In genomic region chr14:23286904-23287479, GRCh38 we compare ENCODE assay signal across 9 cellular contexts. TPM values are rescaled to one million over a fixed set of nuclear protein-coding genes. Genes with fewer than 3 reads are reported as not detected.
DNase-seq lines count a peak whose midpoint lies in the region; ATAC-seq and TF ChIP-seq lines count a peak whose summit lies in the region.
"Had no signal": no experiment of that assay in that cellular context is flagged by ENCODE, and none has a peak within 500 bp of the region (broad histone marks: within the 10 kb centered on the region; RNA-seq: fewer than 3 reads in every experiment).

No MANE protein-coding gene starts in this region.

- H3K4me3 Mint-ChIP-seq in MCF 10A (ENCODE audit: unreplicated experiment) (peak overlapping the region; percentile 97), mesothelial cell of epicardium (peak overlapping the region; percentile 96)

- H3K27ac ChIP-seq in right atrium auricular region: peak overlapping the region; percentile 96 to 99

- H3K4me1 Mint-ChIP-seq in MCF 10A (ENCODE audit: insufficient read depth, unreplicated experiment) (peaks cover 8% of the 10 kb centered on the region), mesothelial cell of epicardium (peaks cover 22% of the 10 kb centered on the region)

- H3K36me3 ChIP-seq in right atrium auricular region (no peaks in the 10 kb centered on the region), mucosa of descending colon (ENCODE audit: low read depth) (no peaks in the 10 kb centered on the region)

- POLR2A ChIA-PET in MCF 10A (lab: Yijun Ruan, JAX): interaction anchor here (0.6 to 4.5 kb wide), 17 partner anchors 8 to 268 kb away, joined by 3 to 60 read pairs (median 4); partner anchors contain the start of genes ACIN1, BCL2L2, C14orf119 and PABPN1

- BruUV-seq in MCF 10A (replicated peaks; lab: Mats Ljungman, UMichigan): no TSS peak

- peak overlapping the region; percentile 75 for H3K27ac Mint-ChIP-seq in MCF 10A (ENCODE audit: low read depth, unreplicated experiment)
- peak overlapping the region; percentile 99 for H3K27ac Mint-ChIP-seq in mesothelial cell of epicardium

- intact Hi-C loops in Right ventricle myocardium superior (cut with DNase I) (no loop called here), MCF 10A (cut with micrococcal nuclease) (loop anchor here (5.0 kb wide), 1 partner anchor 100 kb away; no protein-coding TSS in a partner anchor), mucosa of descending colon (cut with DNase I, micrococcal nuclease) (loop anchor here in 1 of 2 donors (10.0 kb wide), 1 partner anchor 192 kb away; the partner anchor contains the start of genes ACIN1 and C14orf119)

- H3K27me3 Mint-ChIP-seq in MCF 10A (ENCODE audit: insufficient read depth, unreplicated experiment): no peaks in the 10 kb centered on the region
- peaks cover 7% of the 10 kb centered on the region for H3K27me3 Mint-ChIP-seq in mesothelial cell of epicardium (ENCODE audit: low read depth)

- no peak for TF ChIP-seq CTCF in right atrium auricular region (IDR thresholded peaks at IDR 0.05)
- no peak for TF ChIP-seq CTCF in MCF 10A (IDR thresholded peaks at IDR 0.05; ENCODE audit: unreplicated experiment)
- TF ChIP-seq CTCF in mesothelial cell of epicardium (IDR thresholded peaks at IDR 0.05; ENCODE audit: unreplicated experiment): no peak
- TF ChIP-seq CTCF in mucosa of descending colon (IDR thresholded peaks at IDR 0.05): no peak

- DNase-seq in right atrium auricular region (ENCODE audit: low spot score) (no peak), Right ventricle myocardium superior (no peak), MCF 10A (ENCODE audit: unreplicated experiment) (no peak), mesothelial cell of epicardium (ENCODE audit: low spot score in 2 of 2, unreplicated experiment in 2 of 2) (no peak), DMS53 (lab: John Stamatoyannopoulos, UW) (no peak), mucosa of descending colon (no peak), 8988T (no peak)

- H3K4me3 ChIP-seq in right atrium auricular region (peak overlapping the region; percentile 51 to 98), mucosa of descending colon (no peak overlapping the region)

- no peaks in the 10 kb centered on the region for H3K27me3 ChIP-seq in right atrium auricular region

- no peaks in the 10 kb centered on the region for H3K36me3 Mint-ChIP-seq in MCF 10A (ENCODE audit: insufficient read depth, unreplicated experiment)
- no peaks in the 10 kb centered on the region for H3K36me3 Mint-ChIP-seq in mesothelial cell of epicardium

- no peaks in the 10 kb centered on the region for H3K9me3 ChIP-seq in right atrium auricular region
- no peaks in the 10 kb centered on the region for H3K9me3 ChIP-seq in mucosa of descending colon

- CTCF ChIA-PET in MCF 10A (lab: Yijun Ruan, JAX): interaction anchor here (0.7 to 2.8 kb wide), 8 partner anchors 9 to 166 kb away, joined by 3 to 27 read pairs (median 5); no protein-coding TSS in a partner anchor

- ATAC-seq in Right ventricle myocardium superior (ENCODE audit: poor library complexity) (no peak), mucosa of descending colon (no peak), GM21447 (IDR thresholded peaks at IDR 0.05; ENCODE audit: unreplicated experiment) (no peak)

- no peaks in the 10 kb centered on the region for H3K9me3 Mint-ChIP-seq in MCF 10A (ENCODE audit: unreplicated experiment)
- H3K9me3 Mint-ChIP-seq in mesothelial cell of epicardium: no peaks in the 10 kb centered on the region

- peaks cover 0 to 28% of the 10 kb centered on the region in 2 donors for H3K4me1 ChIP-seq in right atrium auricular region
- H3K4me1 ChIP-seq in mucosa of descending colon (ENCODE audit: low read depth): peaks cover 11% of the 10 kb centered on the region

RNA-seq across cellular contexts. Expression of gene HOMEZ, which starts 1.1 kb away (rescaled TPM):
- total RNA-seq in right atrium auricular region (10 to 100 TPM in 1 of 2 donors, 1 to 10 TPM in 1; 8.5 to 10.1 TPM), Right ventricle myocardium superior (6.5 TPM), MCF 10A (2022) (6.6 and 9.3 TPM in 2 replicates), mesothelial cell of epicardium (11.9 to 14.4 TPM (median 13.7 TPM) in 3 replicates), mucosa of descending colon (10 to 100 TPM; 15.3 to 18.3 (median 17.3) TPM)

RNA-seq across cellular contexts. Expression of gene PPP1R3E, which starts 15.7 kb away (rescaled TPM):
- total RNA-seq in right atrium auricular region (1 to 10 TPM; 2.7 to 3.9 TPM), Right ventricle myocardium superior (6.7 TPM), MCF 10A (2022) (7.2 and 7.8 TPM in 2 replicates), mesothelial cell of epicardium (9.3 to 11.5 TPM (median 10.7 TPM) in 3 replicates), mucosa of descending colon (10 to 100 TPM; 16.2 to 17.3 (median 17.1) TPM)

RNA-seq across cellular contexts. Expression of gene BCL2L2, which starts 19.6 kb away (rescaled TPM):
- total RNA-seq in right atrium auricular region: 10 to 100 TPM; 26.8 to 36.3 TPM
- 37.3 TPM for total RNA-seq in Right ventricle myocardium superior
- total RNA-seq in MCF 10A (2022): 41.2 and 42.5 TPM in 2 replicates
- total RNA-seq in mesothelial cell of epicardium: 27.1 to 30.1 TPM (median 27.9 TPM) in 3 replicates
- total RNA-seq in mucosa of descending colon: 100 to 1,000 TPM in 1 of 3 donors, 10 to 100 TPM in 2; 40.6 to 116 (median 41.4) TPM

RNA-seq across cellular contexts. Expression of gene PABPN1, which starts 34.3 kb away (rescaled TPM):
- total RNA-seq in right atrium auricular region: 10 to 100 TPM; 26.0 to 36.1 TPM
- 67.7 TPM for total RNA-seq in Right ventricle myocardium superior
- total RNA-seq in MCF 10A (2022): 153 and 167 TPM in 2 replicates
- total RNA-seq in mesothelial cell of epicardium: 354 to 362 TPM (median 361 TPM) in 3 replicates
- 100 to 1,000 TPM; 157 to 185 (median 157) TPM for total RNA-seq in mucosa of descending colon

RNA-seq across cellular contexts. Expression of gene RNF212B, which starts 49.3 kb away (rescaled TPM):
- total RNA-seq in right atrium auricular region (not detected), Right ventricle myocardium superior (not detected), MCF 10A (2022) (not detected in 2 replicates), mesothelial cell of epicardium (not detected in 3 replicates), mucosa of descending colon (not detected)
- total RNA-seq: T-helper 1 cell treated with Interleukin-12 subunit alpha and Interleukin-12 subunit beta and Interleukin-4 antibody, amounts not matched to agents 30 ng/mL and 1 ng/mL, for 36 hours had no signal
